Comparison of ENCODE assay signal across 18 cellular contexts in the genomic region with DNA sequence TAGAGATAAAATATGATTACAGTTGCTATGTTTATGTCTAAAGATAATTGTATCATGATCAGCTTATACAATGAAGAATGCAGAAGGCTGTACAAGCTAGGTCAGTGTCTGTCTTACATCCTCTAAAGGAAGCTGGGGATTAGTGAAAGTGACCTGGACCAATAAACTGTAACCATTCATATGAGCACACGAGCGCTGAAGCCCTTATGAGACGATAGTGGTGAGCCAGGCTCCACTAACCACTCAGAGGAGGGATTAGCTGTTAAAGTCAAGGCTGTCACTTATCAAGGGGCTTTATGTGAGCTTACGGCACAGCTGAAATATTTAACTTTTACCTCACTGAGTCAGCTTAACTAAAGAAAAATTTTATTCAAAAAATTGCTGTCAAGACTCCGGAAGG. TPM values are rescaled to one million over a fixed set of nuclear protein-coding genes. Genes with fewer than 3 reads are reported as not detected.
DNase-seq lines count a peak whose midpoint lies in the region; FAIRE-seq and TF ChIP-seq lines count a peak whose summit lies in the region.
"Had no signal": no experiment of that assay in that cellular context is flagged by ENCODE, and none has a peak within 500 bp of the region (broad histone marks: within the 10 kb centered on the region; RNA-seq: fewer than 3 reads in every experiment).

No MANE protein-coding gene starts in this region.

- H3K4me1 ChIP-seq in ascending aorta: no peaks in the 10 kb centered on the region
- no peaks in the 10 kb centered on the region for H3K4me1 ChIP-seq in kidney (ENCODE audit: control insufficient read depth in 1 of 2, insufficient read depth in 1 of 2, low read depth in 1 of 2, low read length in 2 of 2)
- H3K4me1 ChIP-seq: psoas muscle had no signal

- H3K4me3 ChIP-seq in ascending aorta: no peak overlapping the region
- no peak overlapping the region for H3K4me3 ChIP-seq in kidney (ENCODE audit: low read length in 2 of 2)
- H3K4me3 ChIP-seq: psoas muscle had no signal

- H3K27ac ChIP-seq in ascending aorta: no peak overlapping the region
- no peak overlapping the region for H3K27ac ChIP-seq in kidney (ENCODE audit: low read depth in 2 of 2, low read length in 2 of 2)
- H3K27ac ChIP-seq: psoas muscle had no signal

- H3K36me3 ChIP-seq in ascending aorta (peaks cover 8 to 12% of the 10 kb centered on the region in 2 donors), kidney (ENCODE audit: control insufficient read depth in 1 of 2, insufficient read depth in 2 of 2, low read length in 2 of 2) (peaks cover 0 to 11% of the 10 kb centered on the region in 2 donors)

- no peaks in the 10 kb centered on the region for H3K27me3 ChIP-seq in ascending aorta

- intact Hi-C loops in ascending aorta (cut with DNase I): no loop called here
- intact Hi-C loops in kidney (cut with DNase I): no loop called here

- H3K9ac ChIP-seq in kidney (ENCODE audit: low read length in 2 of 2): no peak overlapping the region

- in situ Hi-C loops in ACHN (cut with HindIII; ENCODE audit: low pct_ligation_motif_present, low pct_unique_long_range_greater_than_20kb, low sequenced_read_pairs): no loop called here

- FAIRE-seq in RCC 7860 (lab: Jason Lieb, UNC): no peak
- FAIRE-seq in kidney (lab: Jason Lieb, UNC): no peak

- H3K9me3 ChIP-seq in ascending aorta (no peaks in the 10 kb centered on the region), kidney (ENCODE audit: control insufficient read depth in 1 of 2, low read length in 2 of 2) (no peaks in the 10 kb centered on the region)
- H3K9me3 ChIP-seq: psoas muscle had no signal

- TF ChIP-seq CTCF in ascending aorta (IDR thresholded peaks at IDR 0.05) (no peak), kidney (IDR thresholded peaks at IDR 0.05; ENCODE audit: borderline replicate concordance, extremely low read depth, insufficient read depth) (no peak)

- DNase-seq in ACHN: peak; percentile 73
- peak; percentile 11 for DNase-seq in GM04503 (ENCODE audit: low read depth)
- DNase-seq in RCC 7860 (ENCODE audit: low spot score): peak; percentile 43
- DNase-seq in glomerular visceral epithelial cell (ENCODE audit: extremely low spot score): peak; percentile 87
- no peak for DNase-seq in NCI-H1048 (lab: John Stamatoyannopoulos, UW)
- DNase-seq in ascending aorta (ENCODE audit: low spot score in 2 of 2): no peak
- no peak for DNase-seq in NCI-H2227 (lab: John Stamatoyannopoulos, UW; ENCODE audit: unreplicated experiment)
- no peak for DNase-seq in kidney
- DNase-seq: activated CD4-positive, alpha-beta memory T cell treated with anti-CD3 and anti-CD28 coated beads for 36 hours; activated naive CD8-positive, alpha-beta T cell treated with anti-CD3 and anti-CD28 coated beads for 36 hours; activated T-cell treated with anti-CD3 and anti-CD28 coated beads, Interleukin-2, amount 50 U/mL, for 24 hours; central memory CD4-positive, alpha-beta T cell; foreskin fibroblast; mammary epithelial cell; NCI-H2029; nephron progenitor cell; psoas muscle; SW 1271 had no signal

RNA-seq across cellular contexts. Expression of a gene that starts 30.3 kb away (rescaled TPM):
- total RNA-seq in ascending aorta: 15.1 TPM
- total RNA-seq in kidney: 79.0 TPM
- polyA plus RNA-seq in kidney (ENCODE audit: insufficient read depth, low read depth, low replicate concordance): 246 TPM

Comparison
In these comparisons a context has a peak if more than half of its experiments do, and no peak if none do; other contexts are left out.
1. DNase-seq: peak in ACHN (single experiment), GM04503 (single experiment), RCC 7860 (single experiment) and glomerular visceral epithelial cell (single experiment); none in NCI-H1048 (single experiment), ascending aorta (0 of 2), NCI-H2227 (single experiment) and kidney (single experiment).